In the genomic region with DNA sequence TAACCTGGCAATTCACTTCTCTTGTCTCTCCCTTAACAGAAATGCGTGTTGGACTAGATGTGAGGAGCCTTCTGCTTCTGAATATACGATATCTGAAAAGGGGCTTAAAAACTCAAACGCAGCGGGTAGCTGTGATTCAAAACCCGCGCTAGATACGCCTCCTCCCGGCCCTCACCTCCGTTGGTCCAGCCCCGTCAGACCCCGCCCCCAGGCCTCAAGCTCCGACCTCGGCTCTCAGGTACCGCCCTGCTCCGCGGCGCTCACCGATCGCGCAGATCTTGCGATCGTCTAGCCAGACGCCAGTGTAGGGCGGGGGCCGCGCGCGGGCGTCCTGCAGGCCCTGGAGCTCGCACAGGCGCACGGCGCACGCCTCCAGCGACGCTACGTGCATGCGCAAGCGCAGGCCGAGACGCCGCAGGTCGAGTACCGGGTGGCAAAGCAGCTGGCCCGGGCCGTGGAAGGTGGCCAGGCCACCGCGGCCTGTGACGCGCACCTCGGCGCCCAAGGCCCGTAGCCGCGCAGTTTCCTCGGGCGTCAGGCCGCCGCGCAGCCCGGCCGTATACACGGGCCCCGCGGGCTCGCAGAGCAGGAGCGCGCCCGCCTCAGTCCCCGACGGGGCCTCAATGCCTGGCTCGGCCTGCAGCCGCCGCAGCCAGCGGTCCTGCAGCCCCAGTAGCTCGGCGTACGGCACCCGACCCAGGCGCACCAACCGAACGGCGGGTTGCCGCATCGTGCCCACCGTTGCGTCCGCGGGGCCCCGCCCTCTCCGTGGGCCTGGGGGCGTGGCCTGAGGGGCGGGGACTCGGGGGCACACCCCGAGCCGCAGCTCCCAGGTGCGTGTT, we compare ENCODE assay signal across 8 cellular contexts. TPM values are rescaled to one million over a fixed set of nuclear protein-coding genes. Genes with fewer than 3 reads are reported as not detected.
DNase-seq lines count a peak whose midpoint lies in the region; ATAC-seq and TF ChIP-seq lines count a peak whose summit lies in the region.

A gene (minus strand): TSS at position 751 of the 842 bp plus-strand sequence. CDS start 21 bp downstream, at position 730.

- no peaks in the 10 kb centered on the region for H3K36me3 ChIP-seq in BJ (ENCODE audit: control insufficient read depth, insufficient read depth, low read length)

- H3K27ac ChIP-seq in coronary artery: peak within 1 kb of the TSS; percentile 99

- POLR2A ChIA-PET in BJ (lab: Charles Lee): interaction anchor here (0.7 to 1.1 kb wide), 2 partner anchors 40 to 485 kb away, joined by 3 to 15 read pairs; no protein-coding TSS in a partner anchor

- H3K4me3 ChIP-seq in BJ (ENCODE audit: low read depth, low read length) (peak within 1 kb of the TSS; percentile 64), coronary artery (peak within 1 kb of the TSS; percentile 95)

- intact Hi-C loops in left colon (cut with DNase I, micrococcal nuclease): no loop called here

- H3K27me3 ChIP-seq in BJ (ENCODE audit: control insufficient read depth, insufficient read depth, low read length): no peaks in the 10 kb centered on the region

- TF ChIP-seq CTCF in BJ (IDR thresholded peaks at IDR 0.05; ENCODE audit: insufficient read depth, low read depth, low read length) (no peak), coronary artery (IDR thresholded peaks at IDR 0.05) (no peak)

- DNase-seq in BJ (ENCODE audit: low read depth) (peak; percentile 87), GM19240 (ENCODE audit: insufficient read length, low spot score) (peak; percentile 75), NCI-H524 (lab: John Stamatoyannopoulos, UW) (peak; percentile 85 to 95), coronary artery (ENCODE audit: low spot score) (peak; percentile 95), left colon (peak; percentile 98 to 99)
- DNase-seq in activated CD4-positive, alpha-beta T cell treated with anti-CD3 and anti-CD28 coated beads for 48 hours: peak; percentile 99
- DNase-seq in stimulated activated CD4-positive, alpha-beta T cell treated with anti-CD3 and anti-CD28 coated beads, Interleukin-1b, Interleukin-23, amount 100 ng/mL, for 4 hours (ENCODE audit: low read depth in 2 of 2): peak; percentile 96 to 97

- CTCF ChIA-PET in BJ (lab: Yijun Ruan, JAX): interaction anchor here (1.0 to 1.5 kb wide), 5 partner anchors 40 to 246 kb away, joined by 3 to 6 read pairs (median 4); no protein-coding TSS in a partner anchor

- ATAC-seq in HG03457 (IDR thresholded peaks at IDR 0.05; ENCODE audit: unreplicated experiment) (peak; percentile 97), left colon (peak; percentile 96)

RNA-seq across cellular contexts. Expression of the gene that starts here (rescaled TPM):
- 2.5 and 2.6 TPM in 2 replicates for polyA plus RNA-seq in BJ (2011; rRNA removed)
- 2.6 and 3.1 TPM in 2 replicates for polyA minus RNA-seq in BJ (2011; rRNA and poly(A)+ RNA removed)
- total RNA-seq in left colon: 1 to 10 TPM; 2.5 to 3.4 TPM

Comparison
In these comparisons a context has a peak if more than half of its experiments do, and no peak if none do; other contexts are left out.
1. Peak in every context shown above with its lines: DNase-seq, ATAC-seq, H3K4me3 ChIP-seq and H3K27ac ChIP-seq.